2 cellular contexts compared by ENCODE assay signal in the genomic region with DNA sequence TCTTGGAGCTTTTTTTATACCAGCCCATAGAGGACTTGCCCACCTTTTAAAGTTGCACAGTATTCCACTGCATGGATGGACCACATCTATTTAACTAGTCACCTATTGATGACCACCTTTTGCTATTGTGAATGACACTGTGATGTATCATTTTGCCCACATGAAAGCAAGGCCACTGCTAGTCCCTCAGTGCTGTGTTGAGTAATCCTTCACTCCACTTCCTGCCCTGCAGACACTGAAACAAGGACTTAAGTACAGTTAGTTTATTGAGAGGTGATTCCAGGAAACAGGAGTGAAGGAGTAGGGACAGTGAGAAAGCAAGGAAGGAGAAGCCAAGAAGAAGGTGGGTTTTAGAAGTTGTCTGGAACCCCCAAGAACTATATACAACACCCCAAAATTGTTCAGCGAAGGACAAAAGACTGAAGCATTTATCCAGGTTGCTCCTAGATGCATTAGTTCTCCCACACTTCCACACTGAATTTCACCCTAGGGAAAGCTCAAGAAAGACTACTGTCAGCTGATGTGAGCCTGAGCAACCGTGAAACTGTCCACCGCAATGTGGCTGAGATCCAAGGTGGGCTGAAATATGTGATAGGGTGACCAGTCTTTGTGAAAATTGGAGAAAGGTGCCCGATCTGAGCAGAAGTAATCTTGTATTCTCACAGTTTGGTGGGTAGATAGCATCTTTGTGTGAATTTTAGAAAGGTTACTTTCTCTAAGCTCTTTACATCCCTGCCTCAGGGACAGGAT.
TF ChIP-seq lines count a peak whose summit lies in the region.

No MANE protein-coding gene starts in this region.

TF ChIP-seq in IMR-90, 13 proteins besides CTCF, POLR2A, EP300 and RAD21:
- TF ChIP-seq, protein P1, sequence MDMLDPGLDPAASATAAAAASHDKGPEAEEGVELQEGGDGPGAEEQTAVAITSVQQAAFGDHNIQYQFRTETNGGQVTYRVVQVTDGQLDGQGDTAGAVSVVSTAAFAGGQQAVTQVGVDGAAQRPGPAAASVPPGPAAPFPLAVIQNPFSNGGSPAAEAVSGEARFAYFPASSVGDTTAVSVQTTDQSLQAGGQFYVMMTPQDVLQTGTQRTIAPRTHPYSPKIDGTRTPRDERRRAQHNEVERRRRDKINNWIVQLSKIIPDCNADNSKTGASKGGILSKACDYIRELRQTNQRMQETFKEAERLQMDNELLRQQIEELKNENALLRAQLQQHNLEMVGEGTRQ (IDR thresholded peaks at IDR 0.05; ENCODE audit: low read depth, low read length): no peak
- TF ChIP-seq NFE2L2 (IDR thresholded peaks at IDR 0.05; ENCODE audit: low read depth, low read length) (no peak), SMC3 (IDR thresholded peaks at IDR 0.05; ENCODE audit: low read depth, low read length) (no peak), MAFK (IDR thresholded peaks at IDR 0.05; ENCODE audit: low read depth, low read length) (no peak)

TF ChIP-seq in GM12878, 131 proteins besides CTCF, POLR2A, EP300 and RAD21:
- TF ChIP-seq ATF3 (IDR thresholded peaks at IDR 0.05; ENCODE audit: borderline replicate concordance, extremely low read depth, low read depth, low read length) (no peak), POLR2AphosphoS2 (IDR thresholded peaks at IDR 0.05; ENCODE audit: low read depth, low read length) (no peak), CHD2 (IDR thresholded peaks at IDR 0.05; ENCODE audit: borderline replicate concordance, low read depth, low read length) (no peak), RBBP5 (conservative IDR thresholded peaks at IDR 0.05) (no peak), SMAD5 (IDR thresholded peaks at IDR 0.05; ENCODE audit: low read depth) (no peak), TAF1 (IDR thresholded peaks at IDR 0.05; ENCODE audit: borderline replicate concordance, low read depth, low read length) (no peak), STAT1 (conservative IDR thresholded peaks at IDR 0.05) (no peak), ETV6 (conservative IDR thresholded peaks at IDR 0.05 in 1 of 2, IDR thresholded peaks at IDR 0.05 in 1 of 2; ENCODE audit: borderline replicate concordance in 1 of 2, low read depth in 1 of 2) (no peak), ZNF384 (IDR thresholded peaks at IDR 0.05; ENCODE audit: borderline replicate concordance, low read depth, low read length) (no peak), CHD4 (IDR thresholded peaks at IDR 0.05) (no peak), ZNF274 (IDR thresholded peaks at IDR 0.05; ENCODE audit: insufficient read depth, insufficient read length) (no peak), E4F1 (IDR thresholded peaks at IDR 0.05; ENCODE audit: borderline replicate concordance, partially characterized antibody) (no peak), BACH1 (IDR thresholded peaks at IDR 0.05; ENCODE audit: borderline replicate concordance) (no peak), RAD51 (IDR thresholded peaks at IDR 0.05) (no peak), ZNF687 (IDR thresholded peaks at IDR 0.05) (no peak), ATF7 (IDR thresholded peaks at IDR 0.05; ENCODE audit: low read depth) (no peak)
- TF ChIP-seq, protein P2, sequence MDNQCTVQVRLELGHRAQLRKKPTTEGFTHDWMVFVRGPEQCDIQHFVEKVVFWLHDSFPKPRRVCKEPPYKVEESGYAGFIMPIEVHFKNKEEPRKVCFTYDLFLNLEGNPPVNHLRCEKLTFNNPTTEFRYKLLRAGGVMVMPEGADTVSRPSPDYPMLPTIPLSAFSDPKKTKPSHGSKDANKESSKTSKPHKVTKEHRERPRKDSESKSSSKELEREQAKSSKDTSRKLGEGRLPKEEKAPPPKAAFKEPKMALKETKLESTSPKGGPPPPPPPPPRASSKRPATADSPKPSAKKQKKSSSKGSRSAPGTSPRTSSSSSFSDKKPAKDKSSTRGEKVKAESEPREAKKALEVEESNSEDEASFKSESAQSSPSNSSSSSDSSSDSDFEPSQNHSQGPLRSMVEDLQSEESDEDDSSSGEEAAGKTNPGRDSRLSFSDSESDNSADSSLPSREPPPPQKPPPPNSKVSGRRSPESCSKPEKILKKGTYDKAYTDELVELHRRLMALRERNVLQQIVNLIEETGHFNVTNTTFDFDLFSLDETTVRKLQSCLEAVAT (IDR thresholded peaks at IDR 0.05): no peak
